ENCODE assay signal across 10 cellular contexts in genomic region chrY:12661607-12661973, GRCh38. TPM values are rescaled to one million over a fixed set of nuclear protein-coding genes. Genes with fewer than 3 reads are reported as not detected.
DNase-seq lines count a peak whose midpoint lies in the region; ATAC-seq and TF ChIP-seq lines count a peak whose summit lies in the region.
"Had no signal": no experiment of that assay in that cellular context is flagged by ENCODE, and none has a peak within 500 bp of the region (broad histone marks: within the 10 kb centered on the region; RNA-seq: fewer than 3 reads in every experiment).

No MANE protein-coding gene starts in this region.

- peak; percentile 10 for ATAC-seq in HG03521 (IDR thresholded peaks at IDR 0.05; ENCODE audit: unreplicated experiment)
- no peak for ATAC-seq in GM19463 (IDR thresholded peaks at IDR 0.05; ENCODE audit: unreplicated experiment)

- peaks cover 4% of the 10 kb centered on the region for H3K4me1 Mint-ChIP-seq in endothelial cell (ENCODE audit: unreplicated experiment)

- intact Hi-C loops in esophagus muscularis mucosa (cut with DNase I) = no loop called here

- TF ChIP-seq CTCF in endothelial cell (IDR thresholded peaks at IDR 0.05; ENCODE audit: unreplicated experiment) (no peak), esophagus muscularis mucosa (IDR thresholded peaks at IDR 0.05) (no peak)

- H3K36me3 ChIP-seq in esophagus muscularis mucosa = no peaks in the 10 kb centered on the region

- peak overlapping the region in 2 of 4 donors; percentile 79 to 84 for H3K27ac ChIP-seq in esophagus muscularis mucosa (replicated peaks in 1 of 4)
- H3K27ac ChIP-seq: KMS-11 had no signal

- no peaks in the 10 kb centered on the region for H3K36me3 Mint-ChIP-seq in endothelial cell (ENCODE audit: low read depth, unreplicated experiment)

- H3K27me3 ChIP-seq in esophagus muscularis mucosa = no peaks in the 10 kb centered on the region

- peak overlapping the region; percentile 75 for H3K4me3 ChIP-seq in skeletal muscle cell (ENCODE audit: low read depth, low read length)
- peak overlapping the region in 2 of 4 donors; percentile 60 to 68 for H3K4me3 ChIP-seq in esophagus muscularis mucosa

- DNase-seq in DMS79 treated with DMSO at 0.1 percent for 48 hours (lab: John Stamatoyannopoulos, UW) (peak; percentile 8), DMS79 (lab: John Stamatoyannopoulos, UW) (no peak), endothelial cell (ENCODE audit: low spot score) (no peak), skeletal muscle cell (ENCODE audit: low read depth) (no peak), esophagus muscularis mucosa (ENCODE audit: extremely low spot score) (no peak), AG08395 (ENCODE audit: low spot score) (no peak)
- DNase-seq: cerebellar nuclear complex had no signal

- H3K9me3 ChIP-seq in esophagus muscularis mucosa = no peaks in the 10 kb centered on the region

- no peak for TF ChIP-seq POLR2A in esophagus muscularis mucosa (IDR thresholded peaks at IDR 0.05; ENCODE audit: low read depth)

- no peaks in the 10 kb centered on the region for H3K27me3 Mint-ChIP-seq in endothelial cell (ENCODE audit: unreplicated experiment)

- TF ChIP-seq EP300 in esophagus muscularis mucosa (IDR thresholded peaks at IDR 0.05) = no peak

- peaks cover 0 to 5% (median 2%) of the 10 kb centered on the region in 4 donors for H3K4me1 ChIP-seq in esophagus muscularis mucosa

- no CpG with 5 or more reads among the region's 9 CpGs for WGBS in esophagus muscularis mucosa

- H3K27ac Mint-ChIP-seq in endothelial cell (ENCODE audit: unreplicated experiment) = peak overlapping the region; percentile 90

- H3K4me3 Mint-ChIP-seq in endothelial cell (ENCODE audit: unreplicated experiment) = peak overlapping the region; percentile 95

- no peaks in the 10 kb centered on the region for H3K9me3 Mint-ChIP-seq in endothelial cell (ENCODE audit: unreplicated experiment)

RNA-seq across cellular contexts. Expression of gene USP9Y, which starts 39.4 kb away (rescaled TPM):
- total RNA-seq in endothelial cell (ENCODE audit: unreplicated experiment) (25.4 TPM), esophagus muscularis mucosa (10 to 100 TPM in 2 of 4 donors, under 1 TPM in 2; under 0.01 to 23.7 (median 11.3) TPM)
